20 cellular contexts compared by ENCODE assay signal in the genomic region with DNA sequence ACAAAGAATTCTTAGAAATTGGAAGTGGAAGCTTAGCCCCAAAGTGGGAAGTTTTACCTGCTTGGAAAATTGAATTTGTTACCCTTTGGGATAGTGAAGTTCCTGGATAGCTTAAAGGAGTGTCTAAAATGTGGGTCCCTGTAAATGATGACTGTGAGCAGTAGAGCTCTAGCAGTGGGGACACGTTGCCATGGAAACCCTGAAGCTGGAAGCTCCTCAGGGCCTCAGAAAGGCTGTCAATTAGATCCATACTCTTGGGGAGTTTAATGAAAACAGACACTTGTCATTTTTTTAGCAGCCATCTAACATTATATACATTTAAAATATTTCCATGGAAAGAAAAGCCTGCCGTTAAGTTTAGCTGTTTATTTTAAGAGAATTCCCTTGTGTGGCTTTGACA.
"Had no signal": no experiment of that assay in that cellular context is flagged by ENCODE, and none has a peak within 500 bp of the region (broad histone marks: within the 10 kb centered on the region; RNA-seq: fewer than 3 reads in every experiment).

No MANE protein-coding gene starts in this region.

- H3K27me3 ChIP-seq: esophagus muscularis mucosa, gastrocnemius medialis, spleen, tibial nerve, upper lobe of right lung, vagina had no signal

- H3K9me3 ChIP-seq: esophagus muscularis mucosa, gastrocnemius medialis, mucosa of descending colon, psoas muscle, spleen, tibial nerve, upper lobe of right lung, vagina had no signal

- H3K4me3 ChIP-seq: esophagus muscularis mucosa, gastrocnemius medialis, mucosa of descending colon, psoas muscle, spleen, tibial nerve, upper lobe of right lung, vagina had no signal

- H3K36me3 Mint-ChIP-seq: naive thymus-derived CD8-positive, alpha-beta T cell; stimulated activated memory B cell treated with anti-CD40 and anti-IgM and Interleukin-4, amounts not matched to agents 10 μg/mL and 1 μg/mL and 100 μg/mL, for 72 hours had no signal

- H3K27me3 Mint-ChIP-seq: dendritic cell treated with granulocyte-macrophage colony-stimulating factor and Interleukin-4, amounts not matched to agents 40 ng/mL and 50 ng/mL, for 4 days; effector memory CD8-positive, alpha-beta T cell; stimulated activated memory B cell treated with anti-CD40 and anti-IgM and Interleukin-4, amounts not matched to agents 10 μg/mL and 1 μg/mL and 100 μg/mL, for 72 hours; stimulated activated naive CD8-positive, alpha-beta T cell treated with anti-CD3 and anti-CD28 coated beads, Interleukin-15, Interleukin-2, amounts not matched to agents 100 ng/mL and 50 ng/mL, for 24 hours had no signal

- H3K4me1 Mint-ChIP-seq: naive thymus-derived CD8-positive, alpha-beta T cell; stimulated activated memory B cell treated with anti-CD40 and anti-IgM and Interleukin-4, amounts not matched to agents 10 μg/mL and 1 μg/mL and 100 μg/mL, for 72 hours had no signal

- H3K4me1 ChIP-seq: gastrocnemius medialis, parathyroid adenoma, psoas muscle, spleen, tibial nerve, upper lobe of right lung, vagina had no signal

- H3K9me3 Mint-ChIP-seq: dendritic cell treated with granulocyte-macrophage colony-stimulating factor and Interleukin-4, amounts not matched to agents 40 ng/mL and 50 ng/mL, for 4 days; stimulated activated memory B cell treated with anti-CD40 and anti-IgM and Interleukin-4, amounts not matched to agents 10 μg/mL and 1 μg/mL and 100 μg/mL, for 72 hours; stimulated activated naive CD8-positive, alpha-beta T cell treated with anti-CD3 and anti-CD28 coated beads, Interleukin-15, Interleukin-2, amounts not matched to agents 100 ng/mL and 50 ng/mL, for 24 hours had no signal

- DNase-seq: effector memory CD8-positive, alpha-beta T cell; gastrocnemius medialis; islet precursor cell; mammary epithelial cell; mucosa of descending colon; naive thymus-derived CD8-positive, alpha-beta T cell; psoas muscle; spleen; stimulated activated CD4-positive, alpha-beta T cell treated with anti-CD3 and anti-CD28 coated beads, Interleukin-15, amount 100 ng/mL, for 24 hours; stimulated activated CD4-positive, alpha-beta T cell treated with anti-CD3 and anti-CD28 coated beads, Interleukin-1b, Interleukin-23, amount 100 ng/mL, for 48 hours; stimulated activated CD4-positive, alpha-beta T cell treated with anti-CD3 and anti-CD28 coated beads, Interleukin-4, amount 100 ng/mL, for 24 hours; upper lobe of right lung had no signal

- H3K27ac ChIP-seq: epithelial cell of prostate, esophagus muscularis mucosa, gastrocnemius medialis, parathyroid adenoma, psoas muscle, spleen, tibial nerve, upper lobe of right lung, vagina had no signal

- H3K27ac Mint-ChIP-seq: dendritic cell treated with granulocyte-macrophage colony-stimulating factor and Interleukin-4, amounts not matched to agents 40 ng/mL and 50 ng/mL, for 4 days; effector memory CD8-positive, alpha-beta T cell; naive thymus-derived CD8-positive, alpha-beta T cell; stimulated activated memory B cell treated with anti-CD40 and anti-IgM and Interleukin-4, amounts not matched to agents 10 μg/mL and 1 μg/mL and 100 μg/mL, for 72 hours; stimulated activated naive CD8-positive, alpha-beta T cell treated with anti-CD3 and anti-CD28 coated beads, Interleukin-15, Interleukin-2, amounts not matched to agents 100 ng/mL and 50 ng/mL, for 24 hours had no signal

- H3K4me3 Mint-ChIP-seq: dendritic cell treated with granulocyte-macrophage colony-stimulating factor and Interleukin-4, amounts not matched to agents 40 ng/mL and 50 ng/mL, for 4 days; effector memory CD8-positive, alpha-beta T cell; naive thymus-derived CD8-positive, alpha-beta T cell; stimulated activated memory B cell treated with anti-CD40 and anti-IgM and Interleukin-4, amounts not matched to agents 10 μg/mL and 1 μg/mL and 100 μg/mL, for 72 hours; stimulated activated naive CD8-positive, alpha-beta T cell treated with anti-CD3 and anti-CD28 coated beads, Interleukin-15, Interleukin-2, amounts not matched to agents 100 ng/mL and 50 ng/mL, for 24 hours had no signal

- H3K36me3 ChIP-seq: esophagus muscularis mucosa, gastrocnemius medialis, spleen, tibial nerve, upper lobe of right lung, vagina had no signal
